ENCODE assay signal across 2 cellular contexts in the genomic region with DNA sequence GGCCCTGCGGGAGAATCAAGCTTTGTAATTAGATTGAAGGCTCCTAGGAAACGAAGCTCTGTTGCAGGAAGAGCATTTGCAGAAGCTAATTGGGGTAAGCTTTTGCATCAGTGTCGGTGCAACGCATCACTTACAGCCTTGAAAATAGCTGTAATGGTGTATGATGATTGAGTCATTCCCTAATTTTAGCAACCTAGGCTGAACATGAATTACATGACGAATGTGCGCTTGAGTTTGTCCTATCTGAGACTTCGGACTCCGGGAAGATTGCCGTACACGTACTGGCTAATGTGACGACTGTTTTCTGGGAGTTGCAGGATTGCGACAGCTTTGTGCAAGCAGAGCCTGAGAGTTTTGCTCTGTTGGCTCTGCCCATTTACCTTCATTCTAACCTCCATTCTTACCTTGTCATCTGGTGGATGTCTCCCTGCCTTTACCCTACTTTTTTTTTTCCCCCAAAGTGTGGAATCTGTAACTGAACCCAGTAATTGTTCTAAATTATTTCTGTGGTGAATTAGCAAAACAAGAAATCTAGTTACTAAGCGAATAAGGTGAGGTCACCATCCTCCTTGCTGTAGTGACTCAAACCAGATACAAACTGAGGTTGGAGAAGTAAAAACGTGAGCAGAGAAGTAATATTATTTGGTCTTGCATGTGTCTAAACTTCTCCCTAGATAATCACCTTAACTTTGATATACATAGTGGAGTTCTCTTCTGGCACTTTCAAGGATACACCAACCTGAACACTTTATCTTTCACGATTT.
TF ChIP-seq lines count a peak whose summit lies in the region.

No MANE protein-coding gene starts in this region.

TF ChIP-seq in A549, 52 proteins besides CTCF, POLR2A, EP300 and RAD21 (continued from another document):
- no peak for TF ChIP-seq REST (IDR thresholded peaks at IDR 0.05)

TF ChIP-seq in GM12878, 131 proteins besides CTCF, POLR2A, EP300 and RAD21 (continued from another document):
- TF ChIP-seq, protein P1, sequence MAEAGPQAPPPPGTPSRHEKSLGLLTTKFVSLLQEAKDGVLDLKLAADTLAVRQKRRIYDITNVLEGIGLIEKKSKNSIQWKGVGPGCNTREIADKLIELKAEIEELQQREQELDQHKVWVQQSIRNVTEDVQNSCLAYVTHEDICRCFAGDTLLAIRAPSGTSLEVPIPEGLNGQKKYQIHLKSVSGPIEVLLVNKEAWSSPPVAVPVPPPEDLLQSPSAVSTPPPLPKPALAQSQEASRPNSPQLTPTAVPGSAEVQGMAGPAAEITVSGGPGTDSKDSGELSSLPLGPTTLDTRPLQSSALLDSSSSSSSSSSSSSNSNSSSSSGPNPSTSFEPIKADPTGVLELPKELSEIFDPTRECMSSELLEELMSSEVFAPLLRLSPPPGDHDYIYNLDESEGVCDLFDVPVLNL (IDR thresholded peaks at IDR 0.05; ENCODE audit: low read depth, low read length): no peak
